Comparison of ENCODE assay signal across 15 cellular contexts in genomic region chr1:38785285-38786039, GRCh38.
"Had no signal": no experiment of that assay in that cellular context is flagged by ENCODE, and none has a peak within 500 bp of the region (broad histone marks: within the 10 kb centered on the region; RNA-seq: fewer than 3 reads in every experiment).

No MANE protein-coding gene starts in this region.

- H3K27ac ChIP-seq: epithelial cell of prostate, gastrocnemius medialis, neural progenitor cell, ovary, thyroid gland, uterus had no signal

- ATAC-seq: gastrocnemius medialis; left cardiac atrium; stimulated activated naive B cell treated with anti-CD40 and anti-IgM and Interleukin-4, amounts not matched to agents 10 μg/mL and 1 μg/mL and 100 μg/mL, for 72 hours had no signal

- H3K27me3 ChIP-seq: neural progenitor cell, ovary, thyroid gland had no signal

- H3K4me3 ChIP-seq: gastrocnemius medialis, lung, neural progenitor cell, ovary, thyroid gland, uterus had no signal

- H2AFZ ChIP-seq: neural progenitor cell had no signal

- H3K4me2 ChIP-seq: neural progenitor cell had no signal

- DNase-seq: activated CD4-positive, alpha-beta T cell treated with anti-CD3 and anti-CD28 coated beads, Interleukin-2, amount 10 ng/mL, durations not matched to agents 7 days and 5 days; activated CD8-positive, alpha-beta memory T cell treated with anti-CD3 and anti-CD28 coated beads for 24 hours; activated naive CD4-positive, alpha-beta T cell; aorta; cerebellar nuclear complex; dermis blood vessel endothelial cell; gastrocnemius medialis; left cardiac atrium; ovary; stimulated activated naive B cell treated with anti-CD40 and anti-IgM and Interleukin-4, amounts not matched to agents 10 μg/mL and 1 μg/mL and 100 μg/mL, for 72 hours; thyroid gland; uterus had no signal

- H3K9me3 ChIP-seq: gastrocnemius medialis, ovary, thyroid gland, uterus had no signal

- H3K36me3 ChIP-seq: gastrocnemius medialis, neural progenitor cell, ovary, thyroid gland, uterus had no signal

- H3K4me1 ChIP-seq: gastrocnemius medialis, thyroid gland, uterus had no signal

- H3K9ac ChIP-seq: neural progenitor cell had no signal
